27 cellular contexts compared by ENCODE assay signal in genomic region chr3:40339871-40340270, GRCh38.
"Had no signal": no experiment of that assay in that cellular context is flagged by ENCODE, and none has a peak within 500 bp of the region (broad histone marks: within the 10 kb centered on the region; RNA-seq: fewer than 3 reads in every experiment).

No MANE protein-coding gene starts in this region.

- FAIRE-seq: urothelium cell line had no signal

- DNase-seq: stimulated activated CD4-positive, alpha-beta T cell treated with anti-CD3 and anti-CD28 coated beads, Interleukin-2, amount 100 ng/mL, for 48 hours; stimulated activated CD4-positive, alpha-beta T cell treated with anti-CD3 and anti-CD28 coated beads, Interleukin-4, amount 100 ng/mL, for 1 hour; stimulated activated CD4-positive, alpha-beta T cell treated with anti-CD3 and anti-CD28 coated beads, Interleukin-4, amount 100 ng/mL, for 24 hours; stimulated activated CD4-positive, alpha-beta T cell treated with anti-CD3 and anti-CD28 coated beads, Interleukin-4, amount 100 ng/mL, for 4 hours; stimulated activated CD8-positive, alpha-beta memory T cell treated with anti-CD3 and anti-CD28 coated beads, Interleukin-4, amount 100 ng/mL, for 48 hours; stimulated activated naive B cell treated with anti-CD40 and anti-IgM and Interleukin-4, amounts not matched to agents 10 μg/mL and 1 μg/mL and 100 μg/mL, for 72 hours; stimulated activated naive CD4-positive, alpha-beta T cell; stimulated activated naive CD4-positive, alpha-beta T cell treated with Interleukin-2 at 50 U/mL for 16 hours; stimulated activated naive CD8-positive, alpha-beta T cell treated with anti-CD3 and anti-CD28 coated beads, Interleukin-15, amount 100 ng/mL, for 72 hours; stimulated activated naive CD8-positive, alpha-beta T cell treated with anti-CD3 and anti-CD28 coated beads, Interleukin-15, Interleukin-2, amounts not matched to agents 100 U/mL and 50 U/mL, for 24 hours; stomach; substantia nigra; testis; thyroid gland; tibial artery; transverse colon; trophoblast cell; upper lobe of left lung; upper lobe of right lung; uterus had no signal

- H3K9me3 ChIP-seq: stomach, suprapubic skin, testis, thoracic aorta, thyroid gland, tibial artery, tibial nerve, transverse colon, upper lobe of left lung, upper lobe of right lung, uterus, vagina had no signal

- H3K27ac ChIP-seq: stomach, suprapubic skin, testis, thoracic aorta, thyroid gland, tibial artery, tibial nerve, transverse colon, upper lobe of left lung, upper lobe of right lung, uterus, vagina had no signal

- H3K4me3 ChIP-seq: stomach, suprapubic skin, testis, thoracic aorta, thyroid gland, tibial artery, tibial nerve, transverse colon, upper lobe of left lung, upper lobe of right lung, uterus, vagina had no signal

- H3K36me3 ChIP-seq: stomach, suprapubic skin, thoracic aorta, thyroid gland, tibial artery, tibial nerve, transverse colon, upper lobe of left lung, upper lobe of right lung, uterus, vagina had no signal

- ATAC-seq: stimulated activated effector memory CD8-positive, alpha-beta T cell treated with anti-CD3 and anti-CD28 coated beads, Interleukin-12 subunit alpha, Interleukin-12 subunit beta, amount 100 ng/mL, for 72 hours; stimulated activated memory B cell treated with anti-CD40 and anti-IgM and Interleukin-4, amounts not matched to agents 10 μg/mL and 1 μg/mL and 100 μg/mL, for 72 hours; stimulated activated naive B cell treated with anti-CD40 and anti-IgM and Interleukin-4, amounts not matched to agents 10 μg/mL and 1 μg/mL and 100 μg/mL, for 72 hours; stimulated activated naive CD8-positive, alpha-beta T cell treated with anti-CD3 and anti-CD28 coated beads, Interleukin-15, amount 100 ng/mL, for 72 hours; stimulated activated naive CD8-positive, alpha-beta T cell treated with anti-CD3 and anti-CD28 coated beads, Interleukin-15, Interleukin-2, amounts not matched to agents 100 U/mL and 50 U/mL, for 24 hours; upper lobe of right lung had no signal

- H3K4me1 ChIP-seq: stomach, suprapubic skin, testis, thyroid gland, tibial artery, tibial nerve, transverse colon, upper lobe of left lung, upper lobe of right lung, uterus, vagina had no signal

- H3K27me3 ChIP-seq: stomach, suprapubic skin, testis, thyroid gland, tibial artery, tibial nerve, transverse colon, upper lobe of left lung, upper lobe of right lung, uterus, vagina had no signal
